ENCODE assay signal across 10 cellular contexts in the genomic region with DNA sequence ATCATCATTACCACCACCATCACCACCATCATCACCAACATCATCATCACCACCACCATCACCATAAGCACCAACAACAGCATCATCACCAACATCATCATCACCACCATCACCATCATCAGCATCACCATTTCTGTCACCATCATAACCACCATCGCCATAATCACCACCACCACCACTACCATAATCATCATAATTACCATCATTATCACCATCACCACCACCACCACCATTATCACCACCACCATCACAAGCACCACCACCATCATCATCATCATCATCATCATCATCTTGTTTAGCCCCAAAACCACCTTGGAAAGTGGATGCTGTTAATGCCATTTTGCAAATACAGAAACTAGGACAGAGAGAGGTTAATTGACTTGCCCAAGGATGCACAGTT.
"Had no signal": no experiment of that assay in that cellular context is flagged by ENCODE, and none has a peak within 500 bp of the region (broad histone marks: within the 10 kb centered on the region; RNA-seq: fewer than 3 reads in every experiment).

No MANE protein-coding gene starts in this region.

- H3K4me2 ChIP-seq: GM23338 had no signal

- H3K4me1 ChIP-seq: HAP-1 had no signal

- H3K4me3 ChIP-seq: GM23248, GM23338, HAP-1 had no signal

- ATAC-seq: GM23338, HCT116 had no signal

- H2AFZ ChIP-seq: GM23248, GM23338 had no signal

- H3K9ac ChIP-seq: GM23248 had no signal

- H3K36me3 ChIP-seq: HAP-1 had no signal

- H3K9me3 ChIP-seq: HAP-1 had no signal

- H3K27ac ChIP-seq: GM23248 had no signal

- DNase-seq: GM23248, GOT3, H7, H9, HCEC 1CT, HFFc6 had no signal

- FAIRE-seq: H54 had no signal
